In genomic region chr2:71852141-71852711, GRCh38 we compare ENCODE assay signal across 1 cellular context.
TF ChIP-seq lines count a peak whose summit lies in the region.

No MANE protein-coding gene starts in this region.

TF ChIP-seq in HepG2, 621 proteins besides CTCF, POLR2A, EP300 and RAD21 (continued from another document):
- no peak for TF ChIP-seq ZBTB37 (CRISPR knock-in tag; IDR thresholded peaks at IDR 0.05)
- TF ChIP-seq KLF9 (CRISPR knock-in tag; IDR thresholded peaks at IDR 0.05; ENCODE audit: low read depth) = no peak
TF ChIP-seq in HepG2: peak in this region for 0.
